ENCODE assay signal across 8 cellular contexts in genomic region chr17:8125947-8126305, GRCh38. TPM values are rescaled to one million over a fixed set of nuclear protein-coding genes. Genes with fewer than 3 reads are reported as not detected.
DNase-seq lines count a peak whose midpoint lies in the region; ATAC-seq, FAIRE-seq and TF ChIP-seq lines count a peak whose summit lies in the region.

No MANE protein-coding gene starts in this region.

- peaks cover 6% of the 10 kb centered on the region for H3F3A ChIP-seq in SU-DHL-6 (ENCODE audit: insufficient read depth)

- WGBS in esophagus squamous epithelium, 2 donors: 0 to 1% methylated on average over 18 to 19 of the region's 19 CpGs

- H3K36me3 Mint-ChIP-seq in osteocyte (ENCODE audit: unreplicated experiment): no peaks in the 10 kb centered on the region

- H3K4me3 ChIP-seq in GM08714 (ENCODE audit: low read length) (peak overlapping the region; percentile 95), SU-DHL-6 (ENCODE audit: insufficient read depth, low read length, poor library complexity, severe bottlenecking) (peak overlapping the region; percentile 57), esophagus squamous epithelium (peak overlapping the region; percentile 50 to 74 (median 66))

- no peak for FAIRE-seq in GM12892 (lab: Jason Lieb, UNC)

- peak overlapping the region; percentile 69 for H3K27ac Mint-ChIP-seq in osteocyte (ENCODE audit: unreplicated experiment)

- H3K9me3 ChIP-seq in SU-DHL-6 (ENCODE audit: insufficient read depth, low read length) (no peaks in the 10 kb centered on the region), esophagus squamous epithelium (no peaks in the 10 kb centered on the region)

- DNase-seq in esophagus squamous epithelium (lab: John Stamatoyannopoulos, UW) (no peak), osteocyte (ENCODE audit: extremely low spot score, unreplicated experiment) (no peak), omental fat pad (ENCODE audit: low spot score) (no peak), GM12892 (ENCODE audit: insufficient read length) (no peak)

- H3K27ac ChIP-seq in 22Rv1 (peak overlapping the region; percentile 91), SU-DHL-6 (ENCODE audit: low read depth, low read length) (no peak overlapping the region), esophagus squamous epithelium (peak overlapping the region in 3 of 4 donors; percentile 54 to 82 (median 62))

- H3K27me3 ChIP-seq in SU-DHL-6 (ENCODE audit: low read length) (no peaks in the 10 kb centered on the region), esophagus squamous epithelium (peaks cover 0 to 82% (median 2%) of the 10 kb centered on the region in 4 donors)

- H3K79me2 ChIP-seq in SU-DHL-6 (ENCODE audit: insufficient read depth, low read length): no peaks in the 10 kb centered on the region

- H3K9me2 ChIP-seq in SU-DHL-6 (replicated peaks; ENCODE audit: insufficient read depth, low read length): no peaks in the 10 kb centered on the region

- TF ChIP-seq CTCF in 22Rv1 (IDR thresholded peaks at IDR 0.05): no peak
- TF ChIP-seq CTCF in SU-DHL-6 (IDR thresholded peaks at IDR 0.05; ENCODE audit: insufficient read depth, low read length, poor library complexity, severe bottlenecking): no peak
- no peak for TF ChIP-seq CTCF in esophagus squamous epithelium (IDR thresholded peaks at IDR 0.05)
- TF ChIP-seq CTCF in osteocyte (IDR thresholded peaks at IDR 0.05): no peak
- TF ChIP-seq CTCF in omental fat pad (IDR thresholded peaks at IDR 0.05): no peak

- H2AFZ ChIP-seq in SU-DHL-6 (ENCODE audit: low read depth, low read length, severe bottlenecking): peak overlapping the region; percentile 65

- peak overlapping the region; percentile 64 for H3K4me2 ChIP-seq in SU-DHL-6 (ENCODE audit: low read depth, low read length, poor library complexity, severe bottlenecking)

- peaks cover 44 to 68% (median 55%) of the 10 kb centered on the region in 3 donors for H3K4me1 ChIP-seq in esophagus squamous epithelium

- peaks cover 42% of the 10 kb centered on the region for H3K4me1 Mint-ChIP-seq in osteocyte (ENCODE audit: unreplicated experiment)

- ATAC-seq in GM18498 (IDR thresholded peaks at IDR 0.05; ENCODE audit: unreplicated experiment) (no peak), omental fat pad (ENCODE audit: low FRiP score) (no peak)

- no peaks in the 10 kb centered on the region for H3K36me3 ChIP-seq in SU-DHL-6 (ENCODE audit: low read length)
- no peaks in the 10 kb centered on the region for H3K36me3 ChIP-seq in esophagus squamous epithelium

- H3K9me3 Mint-ChIP-seq in osteocyte (ENCODE audit: unreplicated experiment): no peaks in the 10 kb centered on the region

- intact Hi-C loops in esophagus squamous epithelium (cut with DNase I): no loop called here

- no peak for TF ChIP-seq POLR2A in esophagus squamous epithelium (IDR thresholded peaks at IDR 0.05)
- TF ChIP-seq POLR2A in GM12892 (IDR thresholded peaks at IDR 0.05; ENCODE audit: low read depth, low read length): no peak

- H4K20me1 ChIP-seq in SU-DHL-6 (ENCODE audit: low read depth, low read length): no peaks in the 10 kb centered on the region

- peak overlapping the region; percentile 50 for H3K9ac ChIP-seq in SU-DHL-6 (ENCODE audit: low read length)

- H3K27me3 Mint-ChIP-seq in osteocyte (ENCODE audit: unreplicated experiment): peaks cover 6% of the 10 kb centered on the region

- peak overlapping the region; percentile 87 for H3K4me3 Mint-ChIP-seq in osteocyte (ENCODE audit: unreplicated experiment)

RNA-seq across cellular contexts. Expression of gene HES7, which starts 2.0 kb away (rescaled TPM):
- not detected for total RNA-seq in esophagus squamous epithelium
- 2.0 and 2.3 TPM in 2 replicates for total RNA-seq in osteocyte
- under 1 TPM in 1 of 4 donors, not detected in 3; 0.46 TPM for total RNA-seq in omental fat pad
- polyA plus RNA-seq in GM12892 (2012; ENCODE audit: missing spikeins): 0.21 TPM

RNA-seq across cellular contexts. Expression of gene ALOXE3, which starts 7.6 kb away (rescaled TPM):
- 1 to 10 TPM in 2 of 4 donors, under 1 TPM in 1, not detected in 1; 0.30 to 8.8 (median 2.2) TPM for total RNA-seq in esophagus squamous epithelium
- not detected in 2 replicates for total RNA-seq in osteocyte
- under 1 TPM in 2 of 4 donors, not detected in 2; 0.09 to 0.24 TPM for total RNA-seq in omental fat pad
- not detected for polyA plus RNA-seq in GM12892 (2012; ENCODE audit: missing spikeins)

RNA-seq across cellular contexts. Expression of gene PER1, which starts 26.3 kb away (rescaled TPM):
- total RNA-seq in esophagus squamous epithelium (10 to 100 TPM; 33.6 to 95.0 (median 56.3) TPM), osteocyte (106 and 173 TPM in 2 replicates), omental fat pad (100 to 1,000 TPM in 2 of 4 donors, 10 to 100 TPM in 2; 78.8 to 169 (median 122) TPM)
- 11.8 TPM for polyA plus RNA-seq in GM12892 (2012; ENCODE audit: missing spikeins)

RNA-seq across cellular contexts. Expression of gene VAMP2, which starts 36.8 kb away (rescaled TPM):
- total RNA-seq in esophagus squamous epithelium (10 to 100 TPM in 3 of 4 donors, 1 to 10 TPM in 1; 6.2 to 20.4 (median 12.0) TPM), osteocyte (57.2 and 70.0 TPM in 2 replicates), omental fat pad (10 to 100 TPM; 16.8 to 42.1 (median 21.2) TPM)
- polyA plus RNA-seq in GM12892 (2012; ENCODE audit: missing spikeins): 32.1 TPM

RNA-seq across cellular contexts. Expression of gene ALOX12B, which starts 38.4 kb away (rescaled TPM):
- total RNA-seq in esophagus squamous epithelium (10 to 100 TPM in 2 of 4 donors, 1 to 10 TPM in 1, under 1 TPM in 1; 0.76 to 34.6 (median 10.8) TPM), osteocyte (not detected in 2 replicates), omental fat pad (not detected)
- not detected for polyA plus RNA-seq in GM12892 (2012; ENCODE audit: missing spikeins)
